In the genomic region with DNA sequence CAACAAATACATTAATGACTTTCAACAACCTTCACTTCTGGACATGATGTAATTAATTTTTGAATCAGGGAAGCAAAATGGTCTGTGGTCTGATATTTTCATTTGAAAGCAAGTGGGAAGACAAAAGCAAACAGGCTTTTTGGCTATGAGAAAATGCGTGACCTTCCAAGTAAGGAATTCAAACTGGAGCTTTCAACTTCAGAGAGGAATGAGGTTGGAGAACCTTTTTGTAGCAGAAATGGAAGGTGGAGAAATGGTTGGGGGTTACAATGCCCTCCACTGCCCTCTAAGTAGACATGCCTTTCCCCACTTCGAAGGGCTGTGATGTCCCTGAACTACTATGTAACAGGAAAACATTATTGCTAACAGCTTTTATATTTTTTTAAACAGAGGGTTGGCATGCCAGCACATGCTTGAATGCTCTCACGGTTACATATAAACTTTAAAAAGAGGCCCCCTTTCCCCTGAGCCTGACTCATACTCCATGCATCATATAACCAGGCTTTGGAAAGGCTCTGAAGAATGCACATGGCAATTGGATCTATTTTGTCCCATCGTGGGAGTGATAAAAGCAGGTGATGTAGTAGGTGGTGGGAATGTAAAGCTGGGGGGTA, we compare ENCODE assay signal across 10 cellular contexts.
DNase-seq lines count a peak whose midpoint lies in the region; ATAC-seq and TF ChIP-seq lines count a peak whose summit lies in the region.
"Had no signal": no experiment of that assay in that cellular context is flagged by ENCODE, and none has a peak within 500 bp of the region (broad histone marks: within the 10 kb centered on the region; RNA-seq: fewer than 3 reads in every experiment).

No MANE protein-coding gene starts in this region.

- H3K27ac ChIP-seq in HEK293 (ENCODE audit: extremely low read depth, low read depth, low read length) (no peak overlapping the region), tibial artery (peak overlapping the region; percentile 41 to 42), colonic mucosa (no peak overlapping the region)
- H3K27ac ChIP-seq: PC-9 had no signal

- H3K9me3 Mint-ChIP-seq in stimulated activated naive CD8-positive, alpha-beta T cell treated with anti-CD3 and anti-CD28 coated beads, Interleukin-15, amount 100 ng/mL, for 72 hours = peaks cover 0 to 3% of the 10 kb centered on the region in 2 donors

- DNase-seq in astrocyte of the cerebellum (ENCODE audit: low read depth) (peak; percentile 89), kidney glomerular epithelial cell (lab: John Stamatoyannopoulos, UW) (peak; percentile 98), tibial artery (no peak), colonic mucosa (no peak)
- no peak for DNase-seq in stimulated activated naive CD8-positive, alpha-beta T cell treated with anti-CD3 and anti-CD28 coated beads, Interleukin-15, amount 100 ng/mL, for 72 hours
- DNase-seq: activated CD4-positive, alpha-beta T cell treated with anti-CD3 and anti-CD28 coated beads, Interleukin-2, amount 50 U/mL, for 48 hours had no signal

- H3K4me3 Mint-ChIP-seq in stimulated activated naive CD8-positive, alpha-beta T cell treated with anti-CD3 and anti-CD28 coated beads, Interleukin-15, amount 100 ng/mL, for 72 hours = no peak overlapping the region

- H3K4me3 ChIP-seq in HEK293 (ENCODE audit: low read depth, low read length) (no peak overlapping the region), astrocyte of the cerebellum (ENCODE audit: low read depth, low read length) (no peak overlapping the region), tibial artery (no peak overlapping the region), colonic mucosa (no peak overlapping the region)
- H3K4me3 ChIP-seq: GM12878, PC-9 had no signal

- POLR2A ChIA-PET in HEK293 (lab: Yijun Ruan, JAX) = interaction anchor here (2.0 to 2.8 kb wide), 2 partner anchors 10 to 203 kb away, joined by 6 to 14 read pairs; a partner anchor contains a TSS

- intact Hi-C loops in tibial artery (cut with DNase I; ENCODE audit: low total_unique reads) (no loop called here), colonic mucosa (cut with DNase I) (no loop called here)

- in situ Hi-C loops in astrocyte of the cerebellum (cut with HindIII; ENCODE audit: low sequenced_read_pairs) = no loop called here

- H3K36me3 ChIP-seq in HEK293 (ENCODE audit: control insufficient read depth in 2 of 2, insufficient read depth in 1 of 2, low read length in 2 of 2) = no peaks in the 10 kb centered on the region
- no peaks in the 10 kb centered on the region for H3K36me3 ChIP-seq in tibial artery
- H3K36me3 ChIP-seq in colonic mucosa = no peaks in the 10 kb centered on the region

- TF ChIP-seq CTCF in HEK293 (tag by site-specific recombination; IDR thresholded peaks at IDR 0.05) (no peak), astrocyte of the cerebellum (IDR thresholded peaks at IDR 0.05; ENCODE audit: low read depth, low read length, missing control alignments) (no peak), tibial artery (IDR thresholded peaks at IDR 0.05) (no peak), colonic mucosa (IDR thresholded peaks at IDR 0.05) (no peak)

- ATAC-seq in HG03378 (IDR thresholded peaks at IDR 0.05; ENCODE audit: unreplicated experiment) = no peak
- no peak for ATAC-seq in stimulated activated naive CD8-positive, alpha-beta T cell treated with anti-CD3 and anti-CD28 coated beads, Interleukin-15, amount 100 ng/mL, for 72 hours
- ATAC-seq: GM12878 had no signal

- peaks cover 16% of the 10 kb centered on the region for H3K27me3 Mint-ChIP-seq in stimulated activated naive CD8-positive, alpha-beta T cell treated with anti-CD3 and anti-CD28 coated beads, Interleukin-15, amount 100 ng/mL, for 72 hours

- CTCF ChIA-PET in HEK293 (lab: Yijun Ruan, JAX) = no interaction called here

- H3K27ac Mint-ChIP-seq in stimulated activated naive CD8-positive, alpha-beta T cell treated with anti-CD3 and anti-CD28 coated beads, Interleukin-15, amount 100 ng/mL, for 72 hours = no peak overlapping the region

- H3K9ac ChIP-seq in colonic mucosa (ENCODE audit: low read depth in 2 of 2, low read length in 2 of 2) = no peak overlapping the region

- H3K4me1 Mint-ChIP-seq in stimulated activated naive CD8-positive, alpha-beta T cell treated with anti-CD3 and anti-CD28 coated beads, Interleukin-15, amount 100 ng/mL, for 72 hours = peaks cover 15% of the 10 kb centered on the region

- H3K27me3 ChIP-seq in tibial artery = no peaks in the 10 kb centered on the region
- no peaks in the 10 kb centered on the region for H3K27me3 ChIP-seq in colonic mucosa

- no peaks in the 10 kb centered on the region for H3K4me1 ChIP-seq in HEK293 (ENCODE audit: control insufficient read depth, insufficient read depth, low read length)
- peaks cover 0 to 19% (median 10%) of the 10 kb centered on the region in 4 donors for H3K4me1 ChIP-seq in tibial artery
- H3K4me1 ChIP-seq in colonic mucosa = no peaks in the 10 kb centered on the region

- H3K9me3 ChIP-seq in HEK293 (ENCODE audit: control insufficient read depth, insufficient read depth, low read depth, low read length) (no peaks in the 10 kb centered on the region), tibial artery (no peaks in the 10 kb centered on the region), colonic mucosa (no peaks in the 10 kb centered on the region)

TF ChIP-seq in HEK293, 187 proteins besides CTCF, POLR2A, EP300 and RAD21 (continues in another document):
- no peak for TF ChIP-seq ZNF670 (tag by site-specific recombination; IDR thresholded peaks at IDR 0.05; ENCODE audit: low read depth)
- 0 out of 2 replicates have a peak, but pooled peaks have one; percentile 30 for TF ChIP-seq ZNF350 (tag by site-specific recombination; IDR thresholded peaks at IDR 0.05)
- no peak for TF ChIP-seq GLIS1 (tag by site-specific recombination; IDR thresholded peaks at IDR 0.05)
- TF ChIP-seq, protein P1, sequence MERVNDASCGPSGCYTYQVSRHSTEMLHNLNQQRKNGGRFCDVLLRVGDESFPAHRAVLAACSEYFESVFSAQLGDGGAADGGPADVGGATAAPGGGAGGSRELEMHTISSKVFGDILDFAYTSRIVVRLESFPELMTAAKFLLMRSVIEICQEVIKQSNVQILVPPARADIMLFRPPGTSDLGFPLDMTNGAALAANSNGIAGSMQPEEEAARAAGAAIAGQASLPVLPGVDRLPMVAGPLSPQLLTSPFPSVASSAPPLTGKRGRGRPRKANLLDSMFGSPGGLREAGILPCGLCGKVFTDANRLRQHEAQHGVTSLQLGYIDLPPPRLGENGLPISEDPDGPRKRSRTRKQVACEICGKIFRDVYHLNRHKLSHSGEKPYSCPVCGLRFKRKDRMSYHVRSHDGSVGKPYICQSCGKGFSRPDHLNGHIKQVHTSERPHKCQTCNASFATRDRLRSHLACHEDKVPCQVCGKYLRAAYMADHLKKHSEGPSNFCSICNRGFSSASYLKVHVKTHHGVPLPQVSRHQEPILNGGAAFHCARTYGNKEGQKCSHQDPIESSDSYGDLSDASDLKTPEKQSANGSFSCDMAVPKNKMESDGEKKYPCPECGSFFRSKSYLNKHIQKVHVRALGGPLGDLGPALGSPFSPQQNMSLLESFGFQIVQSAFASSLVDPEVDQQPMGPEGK (tag by site-specific recombination; IDR thresholded peaks at IDR 0.05) = no peak
- no peak for TF ChIP-seq REPIN1 (tag by site-specific recombination; IDR thresholded peaks at IDR 0.05; ENCODE audit: low read depth)
- TF ChIP-seq, protein P2, sequence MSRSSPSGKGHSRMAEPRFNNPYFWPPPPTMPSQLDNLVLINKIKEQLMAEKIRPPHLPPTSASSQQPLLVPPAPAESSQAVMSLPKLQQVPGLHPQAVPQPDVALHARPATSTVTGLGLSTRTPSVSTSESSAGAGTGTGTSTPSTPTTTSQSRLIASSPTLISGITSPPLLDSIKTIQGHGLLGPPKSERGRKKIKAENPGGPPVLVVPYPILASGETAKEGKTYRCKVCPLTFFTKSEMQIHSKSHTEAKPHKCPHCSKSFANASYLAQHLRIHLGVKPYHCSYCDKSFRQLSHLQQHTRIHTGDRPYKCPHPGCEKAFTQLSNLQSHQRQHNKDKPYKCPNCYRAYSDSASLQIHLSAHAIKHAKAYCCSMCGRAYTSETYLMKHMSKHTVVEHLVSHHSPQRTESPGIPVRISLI (tag by site-specific recombination; IDR thresholded peaks at IDR 0.05) = peak; percentile 82
- TF ChIP-seq ZNF624 (tag by site-specific recombination; IDR thresholded peaks at IDR 0.05) = no peak
- TF ChIP-seq, protein P3, sequence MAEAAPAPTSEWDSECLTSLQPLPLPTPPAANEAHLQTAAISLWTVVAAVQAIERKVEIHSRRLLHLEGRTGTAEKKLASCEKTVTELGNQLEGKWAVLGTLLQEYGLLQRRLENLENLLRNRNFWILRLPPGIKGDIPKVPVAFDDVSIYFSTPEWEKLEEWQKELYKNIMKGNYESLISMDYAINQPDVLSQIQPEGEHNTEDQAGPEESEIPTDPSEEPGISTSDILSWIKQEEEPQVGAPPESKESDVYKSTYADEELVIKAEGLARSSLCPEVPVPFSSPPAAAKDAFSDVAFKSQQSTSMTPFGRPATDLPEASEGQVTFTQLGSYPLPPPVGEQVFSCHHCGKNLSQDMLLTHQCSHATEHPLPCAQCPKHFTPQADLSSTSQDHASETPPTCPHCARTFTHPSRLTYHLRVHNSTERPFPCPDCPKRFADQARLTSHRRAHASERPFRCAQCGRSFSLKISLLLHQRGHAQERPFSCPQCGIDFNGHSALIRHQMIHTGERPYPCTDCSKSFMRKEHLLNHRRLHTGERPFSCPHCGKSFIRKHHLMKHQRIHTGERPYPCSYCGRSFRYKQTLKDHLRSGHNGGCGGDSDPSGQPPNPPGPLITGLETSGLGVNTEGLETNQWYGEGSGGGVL (tag by site-specific recombination; IDR thresholded peaks at IDR 0.05) = 0 out of 2 replicates have a peak, but pooled peaks have one; percentile 19
- TF ChIP-seq PRDM1 (tag by site-specific recombination; IDR thresholded peaks at IDR 0.05) = peak; percentile 26; the same call in 1 of the 2 replicates
- 0 out of 2 replicates have a peak, but pooled peaks have one; percentile 21 for TF ChIP-seq TRIM28 (IDR thresholded peaks at IDR 0.05; ENCODE audit: borderline replicate concordance, low read length)
- no peak for TF ChIP-seq ZBTB17 (tag by site-specific recombination; IDR thresholded peaks at IDR 0.05)
- no peak for TF ChIP-seq SP3 (tag by site-specific recombination; IDR thresholded peaks at IDR 0.05)
- no peak for TF ChIP-seq ZNF184 (tag by site-specific recombination; IDR thresholded peaks at IDR 0.05)
- 0 out of 2 replicates have a peak, but pooled peaks have one; percentile 12 for TF ChIP-seq ZNF660 (tag by site-specific recombination; IDR thresholded peaks at IDR 0.05)
- no peak for TF ChIP-seq ZNF155 (tag by site-specific recombination; IDR thresholded peaks at IDR 0.05)
- peak; percentile 34; the same call in 1 of the 2 replicates for TF ChIP-seq ZNF335 (tag by site-specific recombination; conservative IDR thresholded peaks at IDR 0.05)
- no peak for TF ChIP-seq ZNF239 (tag by site-specific recombination; IDR thresholded peaks at IDR 0.05)
- no peak for TF ChIP-seq ZNF354C (tag by site-specific recombination; IDR thresholded peaks at IDR 0.05; ENCODE audit: borderline replicate concordance, low read depth)
- TF ChIP-seq ZNF366 (tag by site-specific recombination; conservative IDR thresholded peaks at IDR 0.05) = 0 out of 2 replicates have a peak, but pooled peaks have one; percentile 16

Comparison
In these comparisons a context has a peak if more than half of its experiments do, and no peak if none do; other contexts are left out.
1. H3K27ac ChIP-seq: peak in tibial artery (2 of 2); none in HEK293 (single experiment) and colonic mucosa (single experiment).
2. DNase-seq: peak in astrocyte of the cerebellum (single experiment) and kidney glomerular epithelial cell (single experiment); none in tibial artery (0 of 2), colonic mucosa (single experiment) and stimulated activated naive CD8-positive, alpha-beta T cell treated with anti-CD3 and anti-CD28 coated beads, Interleukin-15, amount 100 ng/mL, for 72 hours (0 of 2).